ENCODE assay signal across 32 cellular contexts in genomic region chr7:44150966-44151678, GRCh38. TPM values are rescaled to one million over a fixed set of nuclear protein-coding genes. Genes with fewer than 3 reads are reported as not detected.
DNase-seq lines count a peak whose midpoint lies in the region; ATAC-seq and TF ChIP-seq lines count a peak whose summit lies in the region.
"Had no signal": no experiment of that assay in that cellular context is flagged by ENCODE, and none has a peak within 500 bp of the region (broad histone marks: within the 10 kb centered on the region; RNA-seq: fewer than 3 reads in every experiment).

No MANE protein-coding gene starts in this region.

- no peak overlapping the region for H2AK5ac ChIP-seq in H9 (ENCODE audit: insufficient read length, low read length)

- in situ Hi-C loops in GM13977 (cut with MboI; ENCODE audit: low pct_unique_long_range_greater_than_20kb, low sequenced_read_pairs, unreplicated experiment), result no loop called here

- peaks cover 3% of the 10 kb centered on the region for H3K23me2 ChIP-seq in H9 (ENCODE audit: insufficient read length, low read depth, low read length, poor library complexity, severe bottlenecking)

- no peak overlapping the region for H3K4ac ChIP-seq in H9 (ENCODE audit: low read depth, low read length)

- peaks cover 9 to 19% of the 10 kb centered on the region in 2 experiments for H3K4me1 Mint-ChIP-seq in H9

- H4K91ac ChIP-seq in H9 (ENCODE audit: insufficient read length, low read depth, low read length), result no peak overlapping the region

- H3K4me1 ChIP-seq in H9 (ENCODE audit: insufficient read depth, low read length) (no peaks in the 10 kb centered on the region), hepatocyte (ENCODE audit: insufficient read depth) (peaks cover 9% of the 10 kb centered on the region)
- H3K4me1 ChIP-seq: Caco-2 had no signal

- H3K56ac ChIP-seq in H9 (ENCODE audit: insufficient read length, low read depth, low read length), result no peak overlapping the region

- no peaks in the 10 kb centered on the region for H3K9me3 Mint-ChIP-seq in H9
- H3K9me3 Mint-ChIP-seq: activated T-helper 1 cell treated with anti-CD3 and anti-CD28 coated beads, Interleukin-12 subunit alpha, Interleukin-12 subunit beta, Interleukin-2, Interleukin-4 antibody, amounts not matched to agents 30 ng/mL and 10 ng/mL and 1 ng/mL, durations not matched to agents 14 hours and 24 hours and 36 hours; HFFc6; naive thymus-derived CD8-positive, alpha-beta T cell had no signal

- no peak overlapping the region for H2BK120ac ChIP-seq in H9 (ENCODE audit: low read depth, low read length, poor library complexity, severe bottlenecking)

- no peak overlapping the region for H2BK12ac ChIP-seq in H9 (ENCODE audit: insufficient read length, low read depth, low read length)

- H3K36me3 ChIP-seq in WERI-Rb-1 (no peaks in the 10 kb centered on the region), hepatocyte (replicated peaks; ENCODE audit: insufficient read depth, low read depth) (no peaks in the 10 kb centered on the region)
- H3K36me3 ChIP-seq: cardiac muscle cell, ovary, spleen had no signal

- H4K20me1 ChIP-seq in H9 (ENCODE audit: control insufficient read depth, insufficient read depth, insufficient read length), result no peaks in the 10 kb centered on the region
- H4K20me1 ChIP-seq in hepatocyte (ENCODE audit: insufficient read depth, poor library complexity, severe bottlenecking), result no peaks in the 10 kb centered on the region

- no peak overlapping the region for H3K27ac ChIP-seq in H9 (ENCODE audit: insufficient read length, low read depth, low read length)
- H3K27ac ChIP-seq in WERI-Rb-1, result peak overlapping the region; percentile 44
- peak overlapping the region; percentile 48 for H3K27ac ChIP-seq in hepatocyte
- H3K27ac ChIP-seq: C4-2B, ovary had no signal

- H3T11ph ChIP-seq in H9 (ENCODE audit: low read length), result no peak overlapping the region

- H3K4me3 ChIP-seq in WERI-Rb-1 (ENCODE audit: low read depth, low read length), result no peak overlapping the region
- H3K4me3 ChIP-seq in hepatocyte, result no peak overlapping the region
- H3K4me3 ChIP-seq: cardiac muscle cell, dorsolateral prefrontal cortex, ovary, spleen had no signal

- no peak overlapping the region for H3K9ac ChIP-seq in H9 (ENCODE audit: extremely low read depth, insufficient read length, low read length)

- H3K9me3 ChIP-seq in H9 (ENCODE audit: control insufficient read depth, low read depth, low read length) (no peaks in the 10 kb centered on the region), WERI-Rb-1 (ENCODE audit: severe bottlenecking) (no peaks in the 10 kb centered on the region), hepatocyte (ENCODE audit: low read depth) (no peaks in the 10 kb centered on the region)
- H3K9me3 ChIP-seq: Caco-2, ovary, spleen had no signal

- no peak overlapping the region for H4K8ac ChIP-seq in H9 (replicated peaks; ENCODE audit: insufficient read length, low read depth, low read length)

- intact Hi-C loops in sciatic nerve (cut with DNase I), result no loop called here

- DNase-seq in H9 (peak; percentile 15), WERI-Rb-1 (no peak), hepatocyte (ENCODE audit: low spot score) (no peak), sciatic nerve (ENCODE audit: low spot score) (peak; percentile 31), GM13977 (ENCODE audit: low spot score) (no peak)
- DNase-seq: activated CD4-positive, alpha-beta T cell treated with anti-CD3 and anti-CD28 coated beads, Interleukin-2, amount 50 U/mL, for 1 hour; DMS79 treated with DMSO at 0.1 percent for 48 hours; HFFc6; left ventricle myocardium superior; MV-4-11; NCI-H146; NK-92 treated with Interleukin-12 subunit alpha and Interleukin-12 subunit beta, amount 100 ng/mL, for 24 hours; ovary; SHP77; spleen; T1000; trophoblast cell had no signal

- H2BK20ac ChIP-seq in H9 (ENCODE audit: low read depth, low read length, poor library complexity, severe bottlenecking), result no peak overlapping the region

- no peak overlapping the region for H3K18ac ChIP-seq in H9 (ENCODE audit: insufficient read length, low read depth, low read length)

- no peak for ATAC-seq in sciatic nerve
- ATAC-seq in GM18511 (IDR thresholded peaks at IDR 0.05; ENCODE audit: unreplicated experiment), result no peak
- no peak for ATAC-seq in GM21515 (IDR thresholded peaks at IDR 0.05; ENCODE audit: unreplicated experiment)
- ATAC-seq: left ventricle myocardium superior; naive thymus-derived CD8-positive, alpha-beta T cell; Panc1 had no signal

- H3K27me3 ChIP-seq in H9 (ENCODE audit: insufficient read depth, low read length) (no peaks in the 10 kb centered on the region), WERI-Rb-1 (ENCODE audit: insufficient read depth, low read depth, severe bottlenecking) (no peaks in the 10 kb centered on the region), hepatocyte (peaks cover 10% of the 10 kb centered on the region)
- H3K27me3 ChIP-seq: cardiac muscle cell, dorsolateral prefrontal cortex, ovary had no signal

- H3K4me2 ChIP-seq in H9 (ENCODE audit: insufficient read depth, insufficient read length, low read length) (no peak overlapping the region), hepatocyte (no peak overlapping the region)

- no peaks in the 10 kb centered on the region for H3K9me2 ChIP-seq in hepatocyte (replicated peaks; ENCODE audit: insufficient read depth)

- no peak overlapping the region for H4K5ac ChIP-seq in H9 (ENCODE audit: insufficient read length, low read depth, low read length)

- no peaks in the 10 kb centered on the region for H3K36me3 Mint-ChIP-seq in H9 (ENCODE audit: insufficient read depth in 1 of 3, low read depth in 3 of 3)
- H3K36me3 Mint-ChIP-seq: activated naive CD8-positive, alpha-beta T cell; naive thymus-derived CD8-positive, alpha-beta T cell had no signal

- TF ChIP-seq CTCF in H9 (conservative IDR thresholded peaks at IDR 0.05) (no peak), WERI-Rb-1 (IDR thresholded peaks at IDR 0.05; ENCODE audit: low read depth, low read length) (no peak), hepatocyte (IDR thresholded peaks at IDR 0.05; ENCODE audit: poor library complexity) (no peak), GM13977 (IDR thresholded peaks at IDR 0.05; ENCODE audit: extremely low read depth, insufficient read depth, missing control alignments) (no peak)

- WGBS in H9 (ENCODE audit: extremely low coverage, insufficient read length, low lambda C conversion rate), result no CpG with 5 or more reads among the region's 13 CpGs
- 96% methylated on average over 13 of the region's 13 CpGs for WGBS in hepatocyte (ENCODE audit: low lambda C conversion rate, missing lambda C conversion rate)

- H3K14ac ChIP-seq in H9 (ENCODE audit: insufficient read depth, low read length), result no peak overlapping the region; the same call in 1 of the 2 replicates

- H3K23ac ChIP-seq in H9 (ENCODE audit: insufficient read length, low read depth, low read length), result no peak overlapping the region

- H3K79me1 ChIP-seq in H9 (ENCODE audit: insufficient read depth, low read depth, low read length, poor library complexity, severe bottlenecking), result no peaks in the 10 kb centered on the region

- no peak overlapping the region for H2BK5ac ChIP-seq in H9 (ENCODE audit: insufficient read length, low read length)

- peaks cover 24% of the 10 kb centered on the region for H3K27me3 Mint-ChIP-seq in H9 (ENCODE audit: low read depth)
- H3K27me3 Mint-ChIP-seq: activated naive CD8-positive, alpha-beta T cell; naive thymus-derived CD8-positive, alpha-beta T cell had no signal

- no peak overlapping the region for H3K4me3 Mint-ChIP-seq in H9
- H3K4me3 Mint-ChIP-seq: activated naive CD8-positive, alpha-beta T cell; activated T-helper 1 cell treated with anti-CD3 and anti-CD28 coated beads, Interleukin-12 subunit alpha, Interleukin-12 subunit beta, Interleukin-2, Interleukin-4 antibody, amounts not matched to agents 30 ng/mL and 10 ng/mL and 1 ng/mL, durations not matched to agents 14 hours and 24 hours and 36 hours; HFFc6; naive thymus-derived CD8-positive, alpha-beta T cell had no signal

- H2BK15ac ChIP-seq in H9 (ENCODE audit: low read depth, low read length), result no peak overlapping the region

- H3K27ac Mint-ChIP-seq in H9, result no peak overlapping the region
- H3K27ac Mint-ChIP-seq: activated naive CD8-positive, alpha-beta T cell; activated T-helper 1 cell treated with anti-CD3 and anti-CD28 coated beads, Interleukin-12 subunit alpha, Interleukin-12 subunit beta, Interleukin-2, Interleukin-4 antibody, amounts not matched to agents 30 ng/mL and 10 ng/mL and 1 ng/mL, durations not matched to agents 14 hours and 24 hours and 36 hours; HFFc6 had no signal

- H2AFZ ChIP-seq in H9 (ENCODE audit: low read length) (no peak overlapping the region), hepatocyte (no peak overlapping the region)

- H3K79me2 ChIP-seq in H9 (ENCODE audit: insufficient read depth, low read length) (no peaks in the 10 kb centered on the region), hepatocyte (no peaks in the 10 kb centered on the region)

RNA-seq across cellular contexts. Expression of gene MYL7, which starts 10.0 kb away (rescaled TPM):
- 4.9 and 5.7 TPM in 2 replicates for total RNA-seq in H9 (2021)
- total RNA-seq in hepatocyte, result 0.36 and 5.2 TPM in 2 replicates
- 6.9 and 8.9 TPM in 2 replicates for polyA plus RNA-seq in hepatocyte
- total RNA-seq in sciatic nerve, result not detected
- total RNA-seq: activated T-helper 1 cell treated with anti-CD3 and anti-CD28 coated beads, Interleukin-12 subunit alpha, Interleukin-12 subunit beta, Interleukin-2, Interleukin-4 antibody, amounts not matched to agents 30 ng/mL and 10 ng/mL and 1 ng/mL, durations not matched to agents 14 hours and 24 hours and 36 hours; aorta; LHCN-M2; naive thymus-derived CD8-positive, alpha-beta T cell; NCI-H460; subcutaneous adipose tissue had no signal
- polyA plus RNA-seq: HepG2; naive thymus-derived CD8-positive, alpha-beta T cell had no signal

RNA-seq across cellular contexts. Expression of gene POLD2, which starts 27.8 kb away (rescaled TPM):
- total RNA-seq in H9 (2021) (126 and 131 TPM in 2 replicates), hepatocyte (59.9 and 68.1 TPM in 2 replicates), sciatic nerve (67.0 TPM)
- polyA plus RNA-seq in hepatocyte, result 110 and 120 TPM in 2 replicates

RNA-seq across cellular contexts. Expression of gene GCK, which starts 38.1 kb away (rescaled TPM):
- total RNA-seq in H9 (2021) (0.90 and 0.98 TPM in 2 replicates), hepatocyte (0.72 and 2.5 TPM in 2 replicates), sciatic nerve (1.9 TPM)
- polyA plus RNA-seq in hepatocyte, result 1.7 TPM in 2 replicates
- total RNA-seq: Caco-2, HepG2, LHCN-M2, NCI-H460 had no signal
- polyA plus RNA-seq: HepG2 had no signal

RNA-seq across cellular contexts. Expression of gene AEBP1, which starts 47.0 kb away (rescaled TPM):
- 49.1 and 49.3 TPM in 2 replicates for total RNA-seq in H9 (2021)
- total RNA-seq in hepatocyte, result 12.8 and 26.7 TPM in 2 replicates
- polyA plus RNA-seq in hepatocyte, result 108 and 129 TPM in 2 replicates
- total RNA-seq in sciatic nerve, result 236 TPM
- total RNA-seq: LHCN-M2, NCI-H460 had no signal

RNA-seq across cellular contexts. Expression of gene YKT6, which starts 49.7 kb away (rescaled TPM):
- total RNA-seq in H9 (2021) (104 and 105 TPM in 2 replicates), hepatocyte (86.9 and 88.9 TPM in 2 replicates), sciatic nerve (51.2 TPM)
- polyA plus RNA-seq in hepatocyte, result 69.3 and 75.7 TPM in 2 replicates

Comparison
In these comparisons a context has a peak if more than half of its experiments do, and no peak if none do; other contexts are left out.
1. DNase-seq: peak in H9 (single experiment) and sciatic nerve (single experiment); none in WERI-Rb-1 (single experiment), hepatocyte (single experiment) and GM13977 (single experiment).